Comparison of ENCODE assay signal across 8 cellular contexts in the genomic region with DNA sequence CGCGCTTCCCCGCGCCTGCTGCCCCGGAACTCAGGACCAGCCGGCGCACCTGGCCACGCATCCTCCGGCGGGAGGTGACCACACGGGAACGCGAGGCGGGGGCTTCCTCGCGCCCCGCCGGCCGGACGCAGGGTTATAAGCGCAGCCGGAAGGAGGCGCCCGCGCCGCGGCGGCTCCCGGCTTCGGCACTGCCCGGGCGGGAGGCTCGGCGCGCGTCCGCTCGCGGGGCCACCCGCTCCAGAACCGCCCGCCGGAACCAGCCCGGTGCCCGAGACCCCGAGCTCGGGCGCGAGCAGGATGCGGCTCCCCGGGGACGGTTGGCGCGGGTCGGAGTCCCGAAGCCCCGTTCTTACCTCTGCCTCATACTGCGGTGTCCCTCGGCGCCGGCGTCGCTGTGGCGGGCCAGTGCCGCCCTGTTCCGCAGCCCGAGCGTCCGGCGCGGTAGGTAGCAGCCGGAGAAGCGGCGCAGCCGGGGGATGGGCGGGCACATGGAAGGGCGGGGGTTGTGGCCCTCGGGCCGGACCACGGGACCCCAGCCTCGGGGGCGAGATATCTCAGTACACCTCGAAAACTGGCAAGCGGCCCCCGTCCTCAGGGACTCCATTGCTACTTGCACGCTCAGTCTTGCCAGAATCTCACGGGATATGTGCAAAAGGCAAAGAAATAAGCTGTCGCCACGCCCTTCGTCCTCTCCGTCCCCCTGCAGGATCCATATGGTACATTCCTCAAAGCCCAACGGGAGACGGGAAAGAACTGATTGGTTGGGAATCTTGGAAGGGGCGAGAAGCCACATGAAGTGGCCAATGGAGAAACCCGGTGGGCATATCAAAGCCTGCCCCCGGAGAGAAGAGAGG. TPM values are rescaled to one million over a fixed set of nuclear protein-coding genes. Genes with fewer than 3 reads are reported as not detected.
DNase-seq lines count a peak whose midpoint lies in the region; ATAC-seq and TF ChIP-seq lines count a peak whose summit lies in the region.

No MANE protein-coding gene starts in this region.

- H3K4me3 Mint-ChIP-seq in activated CD4-positive, alpha-beta memory T cell treated with anti-CD3 and anti-CD28 coated beads, Interleukin-2, amount 10 ng/mL, durations not matched to agents 7 days and 5 days = peak overlapping the region; percentile 86

- no peaks in the 10 kb centered on the region for H3K9me3 Mint-ChIP-seq in activated CD4-positive, alpha-beta memory T cell treated with anti-CD3 and anti-CD28 coated beads, Interleukin-2, amount 10 ng/mL, durations not matched to agents 7 days and 5 days

- DNase-seq in DND-41 (peak; percentile 93), HS-5 (ENCODE audit: low read depth) (peak; percentile 98), NCI-H82 treated with DMSO at 0.1 percent for 48 hours (lab: John Stamatoyannopoulos, UW; ENCODE audit: unreplicated experiment) (peak; percentile 92), left lung (peak; percentile 87 to 94)
- peak; percentile 80 for DNase-seq in activated CD4-positive, alpha-beta memory T cell treated with anti-CD3 and anti-CD28 coated beads, Interleukin-2, amount 10 ng/mL, durations not matched to agents 7 days and 5 days
- DNase-seq in stimulated activated CD4-positive, alpha-beta T cell treated with anti-CD3 and anti-CD28 coated beads, Interleukin-1b, Interleukin-23, amount 100 ng/mL, for 48 hours = peak; percentile 84

- H3K4me1 ChIP-seq in DND-41 (ENCODE audit: insufficient read depth, low read length) (peaks cover 31% of the 10 kb centered on the region), duodenal mucosa (ENCODE audit: control insufficient read depth in 1 of 2, insufficient read depth in 2 of 2, low read length in 2 of 2) (peaks cover 9 to 18% of the 10 kb centered on the region in 2 donors), left lung (peaks cover 0 to 20% of the 10 kb centered on the region in 2 donors)

- H4K20me1 ChIP-seq in DND-41 (ENCODE audit: insufficient read depth, low read length) = peaks cover 28% of the 10 kb centered on the region

- H3K4me3 ChIP-seq in DND-41 (ENCODE audit: low read depth in 1 of 2, low read length in 2 of 2) = peak overlapping the region; percentile 65 to 76; a peak in 3 of 4 replicates
- H3K4me3 ChIP-seq in duodenal mucosa (ENCODE audit: low read depth in 1 of 2, low read length in 2 of 2) = peak overlapping the region; percentile 73 to 77
- H3K4me3 ChIP-seq in left lung = peak overlapping the region; percentile 62 to 68

- H3K4me1 Mint-ChIP-seq in activated CD4-positive, alpha-beta memory T cell treated with anti-CD3 and anti-CD28 coated beads, Interleukin-2, amount 10 ng/mL, durations not matched to agents 7 days and 5 days = peaks cover 55% of the 10 kb centered on the region

- H3K27me3 ChIP-seq in DND-41 (ENCODE audit: insufficient read depth, low read length, poor library complexity) = no peaks in the 10 kb centered on the region
- H3K27me3 ChIP-seq in duodenal mucosa (ENCODE audit: control insufficient read depth in 1 of 2, insufficient read depth in 2 of 2, low read length in 2 of 2) = no peaks in the 10 kb centered on the region
- H3K27me3 ChIP-seq in left lung = peaks cover 0 to 32% of the 10 kb centered on the region in 2 donors

- CTCF ChIA-PET in activated CD4-positive, alpha-beta memory T cell treated with anti-CD3 and anti-CD28 coated beads, Interleukin-2, amount 10 ng/mL, durations not matched to agents 7 days and 5 days (lab: Charles Lee) = no interaction called here

- intact Hi-C loops in left lung (cut with DNase I) = no loop called here

- H3K9ac ChIP-seq in DND-41 (ENCODE audit: low read depth, low read length) (peak overlapping the region; percentile 93), duodenal mucosa (ENCODE audit: low read depth in 1 of 2, low read length in 2 of 2) (peak overlapping the region; percentile 61 to 94)

- H3K79me2 ChIP-seq in DND-41 (ENCODE audit: insufficient read depth, low read length) = peaks cover 50% of the 10 kb centered on the region

- TF ChIP-seq CTCF in DND-41 (IDR thresholded peaks at IDR 0.05; ENCODE audit: borderline replicate concordance, extremely low read depth, low read length, poor library complexity, severe bottlenecking) = peak; percentile 55
- TF ChIP-seq CTCF in left lung (IDR thresholded peaks at IDR 0.05) = peak in 1 of 2 donors; percentile 33

- peak overlapping the region; percentile 82 for H3K27ac Mint-ChIP-seq in activated CD4-positive, alpha-beta memory T cell treated with anti-CD3 and anti-CD28 coated beads, Interleukin-2, amount 10 ng/mL, durations not matched to agents 7 days and 5 days

- no peaks in the 10 kb centered on the region for H3K36me3 ChIP-seq in DND-41 (ENCODE audit: insufficient read depth, low read length)
- no peaks in the 10 kb centered on the region for H3K36me3 ChIP-seq in duodenal mucosa (ENCODE audit: control insufficient read depth in 1 of 2, insufficient read depth in 2 of 2, low read length in 2 of 2)
- no peaks in the 10 kb centered on the region for H3K36me3 ChIP-seq in left lung

- H2AFZ ChIP-seq in DND-41 (ENCODE audit: low read depth, low read length) = peak overlapping the region; percentile 80

- peak overlapping the region; percentile 87 for H3K27ac ChIP-seq in DND-41 (ENCODE audit: low read length)
- H3K27ac ChIP-seq in duodenal mucosa (ENCODE audit: low read depth, low read length) = peak overlapping the region; percentile 93
- H3K27ac ChIP-seq in left lung = peak overlapping the region; percentile 90 to 93

- POLR2A ChIA-PET in activated CD4-positive, alpha-beta memory T cell treated with anti-CD3 and anti-CD28 coated beads, Interleukin-2, amount 10 ng/mL, durations not matched to agents 7 days and 5 days (lab: Charles Lee) = interaction anchor here (1.2 to 3.9 kb wide), 6 partner anchors 11 to 362 kb away, joined by 3 to 15 read pairs (median 4); a partner anchor contains a TSS

- H3K9me3 ChIP-seq in DND-41 (ENCODE audit: insufficient read depth, low read length, severe bottlenecking) = no peaks in the 10 kb centered on the region
- no peaks in the 10 kb centered on the region for H3K9me3 ChIP-seq in duodenal mucosa (ENCODE audit: control insufficient read depth in 1 of 2, low read length in 2 of 2)
- H3K9me3 ChIP-seq in left lung = no peaks in the 10 kb centered on the region

- ATAC-seq in DND-41 (ENCODE audit: insufficient read depth, low read depth) (peak; percentile 96), left lung (peak; percentile 98), GM21576 (IDR thresholded peaks at IDR 0.05; ENCODE audit: unreplicated experiment) (no peak)

- peaks cover 2% of the 10 kb centered on the region for H3K36me3 Mint-ChIP-seq in activated CD4-positive, alpha-beta memory T cell treated with anti-CD3 and anti-CD28 coated beads, Interleukin-2, amount 10 ng/mL, durations not matched to agents 7 days and 5 days (ENCODE audit: low read depth)

- H3K27me3 Mint-ChIP-seq in activated CD4-positive, alpha-beta memory T cell treated with anti-CD3 and anti-CD28 coated beads, Interleukin-2, amount 10 ng/mL, durations not matched to agents 7 days and 5 days = peaks cover 5% of the 10 kb centered on the region

- H3K4me2 ChIP-seq in DND-41 (ENCODE audit: insufficient read depth, low read length) = peak overlapping the region; percentile 70

RNA-seq across cellular contexts. Expression of a gene that starts 23.1 kb away (rescaled TPM):
- 10 to 100 TPM; 30.3 to 31.4 TPM for total RNA-seq in activated CD4-positive, alpha-beta memory T cell treated with anti-CD3 and anti-CD28 coated beads, Interleukin-2, amount 10 ng/mL, durations not matched to agents 7 days and 5 days
- 10 to 100 TPM; 24.9 to 29.8 TPM for total RNA-seq in left lung
